In genomic region chr12:116910645-116911449, GRCh38 we compare ENCODE assay signal across 8 cellular contexts. TPM values are rescaled to one million over a fixed set of nuclear protein-coding genes. Genes with fewer than 3 reads are reported as not detected.
A peak's percentile ranks its signal among the peaks of the same experiment; 100 is the strongest.
DNase-seq lines count a peak whose midpoint lies in the region; ATAC-seq and TF ChIP-seq lines count a peak whose summit lies in the region.

A gene with protein sequence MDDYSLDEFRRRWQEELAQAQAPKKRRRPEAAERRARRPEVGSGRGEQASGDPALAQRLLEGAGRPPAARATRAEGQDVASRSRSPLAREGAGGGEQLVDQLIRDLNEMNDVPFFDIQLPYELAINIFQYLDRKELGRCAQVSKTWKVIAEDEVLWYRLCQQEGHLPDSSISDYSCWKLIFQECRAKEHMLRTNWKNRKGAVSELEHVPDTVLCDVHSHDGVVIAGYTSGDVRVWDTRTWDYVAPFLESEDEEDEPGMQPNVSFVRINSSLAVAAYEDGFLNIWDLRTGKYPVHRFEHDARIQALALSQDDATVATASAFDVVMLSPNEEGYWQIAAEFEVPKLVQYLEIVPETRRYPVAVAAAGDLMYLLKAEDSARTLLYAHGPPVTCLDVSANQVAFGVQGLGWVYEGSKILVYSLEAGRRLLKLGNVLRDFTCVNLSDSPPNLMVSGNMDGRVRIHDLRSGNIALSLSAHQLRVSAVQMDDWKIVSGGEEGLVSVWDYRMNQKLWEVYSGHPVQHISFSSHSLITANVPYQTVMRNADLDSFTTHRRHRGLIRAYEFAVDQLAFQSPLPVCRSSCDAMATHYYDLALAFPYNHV (plus strand): TSS chr12:116910950. CDS start chr12:116911038, 88 bp downstream.

- TF ChIP-seq RAD21 in SK-N-SH (IDR thresholded peaks at IDR 0.05; ENCODE audit: low read length), result 0 out of 2 replicates have a peak, but pooled peaks have one; percentile 2

- no peak for TF ChIP-seq CTCF in GM23338 (conservative IDR thresholded peaks at IDR 0.05; ENCODE audit: low read depth in 2 of 2)
- no peak for TF ChIP-seq CTCF in SK-N-SH (IDR thresholded peaks at IDR 0.05)
- no peak for TF ChIP-seq CTCF in heart left ventricle (IDR thresholded peaks at IDR 0.05)
- TF ChIP-seq CTCF in upper lobe of left lung (IDR thresholded peaks at IDR 0.05), result no peak

- no peaks in the 10 kb centered on the region for H3K9me3 Mint-ChIP-seq in GM23338

- H3K36me3 ChIP-seq in GM23338 (ENCODE audit: insufficient read depth) (no peaks in the 10 kb centered on the region), SK-N-SH (replicated peaks in 1 of 2; ENCODE audit: control insufficient read depth in 1 of 2, insufficient read depth in 2 of 2, low read length in 1 of 2) (peaks cover 3 to 10% of the 10 kb centered on the region in 2 experiments), heart left ventricle (peaks cover 0 to 3% (median 0%) of the 10 kb centered on the region in 9 donors), upper lobe of left lung (no peaks in the 10 kb centered on the region)

- H3K79me2 ChIP-seq in GM23338 (replicated peaks; ENCODE audit: insufficient read depth) (peaks cover 32% of the 10 kb centered on the region), SK-N-SH (ENCODE audit: insufficient read depth) (peaks cover 61% of the 10 kb centered on the region)

- H3K4me2 ChIP-seq in GM23338 (peak within 1 kb of the TSS; percentile 96), SK-N-SH (peak within 1 kb of the TSS; percentile 90)

- POLR2A ChIA-PET in SK-N-SH (lab: Yijun Ruan, JAX), result interaction anchor here (0.7 kb wide), 1 partner anchor 30 kb away, joined by 3 read pairs; the partner anchor contains the start of gene HRK

- TF ChIP-seq EP300 in SK-N-SH (IDR thresholded peaks at IDR 0.05; ENCODE audit: borderline replicate concordance in 1 of 2, low read depth in 1 of 2, low read length in 1 of 2), result no peak
- TF ChIP-seq EP300 in upper lobe of left lung (IDR thresholded peaks at IDR 0.05), result no peak

- H4K20me1 ChIP-seq in GM23338 (replicated peaks; ENCODE audit: insufficient read depth), result peaks cover 8% of the 10 kb centered on the region; the same call in 1 of the 2 replicates
- peaks cover 21% of the 10 kb centered on the region for H4K20me1 ChIP-seq in SK-N-SH (ENCODE audit: insufficient read depth)

- H3K27me3 Mint-ChIP-seq in GM23338 (ENCODE audit: insufficient read depth, low read depth, poor library complexity), result peaks cover 10% of the 10 kb centered on the region

- peak within 1 kb of the TSS; percentile 91 for H3K27ac Mint-ChIP-seq in GM23338

- CTCF ChIA-PET in SK-N-SH (lab: Yijun Ruan, JAX), result no interaction called here

- ATAC-seq in GM23338 (peak; percentile 86), heart left ventricle (peak; percentile 48 to 96 (median 94)), upper lobe of left lung (ENCODE audit: low FRiP score in 2 of 2) (peak; percentile 83 to 99)

- H3K4me3 ChIP-seq in GM23338, result peak within 1 kb of the TSS; percentile 54
- H3K4me3 ChIP-seq in SK-N-SH (ENCODE audit: low read depth in 2 of 2, low read length in 1 of 2), result peak within 1 kb of the TSS; percentile 75 to 94
- peak within 1 kb of the TSS; percentile 65 to 97 (median 80) for H3K4me3 ChIP-seq in heart left ventricle
- H3K4me3 ChIP-seq in upper lobe of left lung, result peak within 1 kb of the TSS; percentile 79 to 93 (median 90)

- in situ Hi-C loops in G401 (cut with HindIII; ENCODE audit: low sequenced_read_pairs), result no loop called here

- H3K9me2 ChIP-seq in GM23338 (ENCODE audit: insufficient read depth), result no peaks in the 10 kb centered on the region; the same call in 1 of the 2 replicates
- H3K9me2 ChIP-seq in SK-N-SH, result no peaks in the 10 kb centered on the region

- H3K27ac ChIP-seq in GM23338 (ENCODE audit: low read depth) (peak within 1 kb of the TSS; percentile 60), SK-N-SH (ENCODE audit: low read depth in 2 of 2, low read length in 1 of 2) (peak within 1 kb of the TSS; percentile 72 to 74), heart left ventricle (peak within 1 kb of the TSS; percentile 11 to 85 (median 79)), upper lobe of left lung (peak within 1 kb of the TSS; percentile 78 to 86 (median 82))

- H3K36me3 Mint-ChIP-seq in GM23338 (ENCODE audit: low read depth), result peaks cover 18% of the 10 kb centered on the region; the same call in 2 of the 3 replicates

- H3K4me1 Mint-ChIP-seq in GM23338, result peaks cover 11% of the 10 kb centered on the region; the same call in 2 of the 3 replicates

- WGBS in SK-N-SH (ENCODE audit: low lambda C conversion rate), result 0% methylated on average over 15 of the region's 82 CpGs
- 0 to 1% (median 0%) methylated on average over 60 to 82 of the region's 82 CpGs for WGBS in heart left ventricle, 4 donors
- 1 to 2% methylated on average over 5 to 27 of the region's 82 CpGs for WGBS in upper lobe of left lung, 2 donors

- H2AFZ ChIP-seq in GM23338 (peak within 1 kb of the TSS; percentile 88), SK-N-SH (ENCODE audit: low read depth) (peak within 1 kb of the TSS; percentile 100)

- peak within 1 kb of the TSS; percentile 88 for H3K4me3 Mint-ChIP-seq in GM23338

- H3K9me3 ChIP-seq in SK-N-SH, result no peaks in the 10 kb centered on the region
- no peaks in the 10 kb centered on the region for H3K9me3 ChIP-seq in heart left ventricle
- no peaks in the 10 kb centered on the region for H3K9me3 ChIP-seq in upper lobe of left lung

- peak; percentile 43 for DNase-seq in G401 (ENCODE audit: low spot score)
- peak; percentile 76 for DNase-seq in GM23338 (ENCODE audit: low spot score)
- DNase-seq in LHCN-M2 (ENCODE audit: low read depth), result peak; percentile 79
- DNase-seq in SK-N-SH, result peak; percentile 96
- peak; percentile 37 for DNase-seq in activated naive CD8-positive, alpha-beta T cell treated with anti-CD3 and anti-CD28 coated beads, Interleukin-2, amount 50 U/mL, for 16 hours (ENCODE audit: low read depth, low spot score)
- DNase-seq in heart left ventricle, result peak; percentile 68 to 88 (median 80)
- peak; percentile 93 for DNase-seq in posterior vena cava (ENCODE audit: low spot score)
- DNase-seq in upper lobe of left lung, result peak; percentile 59 to 96

- H3K9ac ChIP-seq in SK-N-SH, result peak within 1 kb of the TSS; percentile 93

- no peaks in the 10 kb centered on the region for H3F3A ChIP-seq in GM23338 (replicated peaks; ENCODE audit: low read depth)
- H3F3A ChIP-seq in SK-N-SH (replicated peaks; ENCODE audit: insufficient read depth), result peaks cover 6% of the 10 kb centered on the region

- peak in 1 of 2 donors; percentile 43 for TF ChIP-seq POLR2A in heart left ventricle (IDR thresholded peaks at IDR 0.05)
- peak in 2 of 4 donors; percentile 53 to 56 for TF ChIP-seq POLR2A in upper lobe of left lung (IDR thresholded peaks at IDR 0.05)

- H3K4me1 ChIP-seq in GM23338 (ENCODE audit: insufficient read depth) (no peaks in the 10 kb centered on the region; the same call in 1 of the 2 replicates), SK-N-SH (ENCODE audit: control insufficient read depth in 1 of 2, insufficient read depth in 2 of 2, low read depth in 1 of 2, low read length in 1 of 2) (peaks cover 0 to under 1% of the 10 kb centered on the region in 2 experiments; a peak in 1 of 4 replicates), heart left ventricle (peaks cover 0 to 22% (median 8%) of the 10 kb centered on the region in 12 donors), upper lobe of left lung (peaks cover 4 to 18% (median 9%) of the 10 kb centered on the region in 4 donors)

- intact Hi-C loops in heart left ventricle (cut with DNase I), result no loop called here
- intact Hi-C loops in posterior vena cava (cut with DNase I), result no loop called here

- H3K27me3 ChIP-seq in GM23338 (ENCODE audit: insufficient read depth), result no peaks in the 10 kb centered on the region
- H3K27me3 ChIP-seq in SK-N-SH (ENCODE audit: insufficient read depth), result no peaks in the 10 kb centered on the region
- H3K27me3 ChIP-seq in heart left ventricle, result no peaks in the 10 kb centered on the region
- no peaks in the 10 kb centered on the region for H3K27me3 ChIP-seq in upper lobe of left lung

TF ChIP-seq in GM23338, 12 proteins besides CTCF, POLR2A, EP300 and RAD21 (continues in another document):
- 0 out of 2 replicates have a peak, but pooled peaks have one; percentile 32 for TF ChIP-seq CREB1 (CRISPR knock-in tag; IDR thresholded peaks at IDR 0.05; ENCODE audit: low read depth)
- peak; percentile 75 for TF ChIP-seq POLR2AphosphoS5 (IDR thresholded peaks at IDR 0.05; ENCODE audit: low read depth)
- TF ChIP-seq NANOG (IDR thresholded peaks at IDR 0.05; ENCODE audit: borderline replicate concordance), result no peak
- no peak for TF ChIP-seq EZH2phosphoT487 (IDR thresholded peaks at IDR 0.05; ENCODE audit: unreplicated experiment)
- TF ChIP-seq EZH2 (IDR thresholded peaks at IDR 0.05; ENCODE audit: low read depth, unreplicated experiment), result no peak

TF ChIP-seq in SK-N-SH, 30 proteins besides CTCF, POLR2A, EP300 and RAD21 (continues in another document):
- TF ChIP-seq GABPA (IDR thresholded peaks at IDR 0.05; ENCODE audit: low read depth), result peak; percentile 88
- peak; percentile 71 for TF ChIP-seq ELF1 (IDR thresholded peaks at IDR 0.05)
- no peak for TF ChIP-seq JUND (IDR thresholded peaks at IDR 0.05)
- TF ChIP-seq NFIC (IDR thresholded peaks at IDR 0.05; ENCODE audit: borderline replicate concordance), result no peak
- peak; percentile 87 for TF ChIP-seq TAF1 (IDR thresholded peaks at IDR 0.05; ENCODE audit: borderline replicate concordance, low read depth, low read length)
- peak; percentile 99 for TF ChIP-seq SIN3A (IDR thresholded peaks at IDR 0.05; ENCODE audit: borderline replicate concordance, low read depth, low read length)
- no peak for TF ChIP-seq RFX5 (IDR thresholded peaks at IDR 0.05; ENCODE audit: low read length)
- TF ChIP-seq RCOR1 (IDR thresholded peaks at IDR 0.05; ENCODE audit: low read length), result peak; percentile 16; the same call in 1 of the 2 replicates

RNA-seq across cellular contexts. Expression of the gene that starts here (rescaled TPM):
- total RNA-seq in G401 (2014; rRNA removed; shearing (Covaris generic)), result 18.4 and 21.6 TPM in 2 replicates
- 12.9 and 13.9 TPM in 2 replicates for total RNA-seq in GM23338 (2014; rRNA removed; shearing (Covaris generic))
- 4.6 and 4.7 TPM in 2 replicates for polyA plus RNA-seq in GM23338 (2016; fragmentation: Nextera tagmentation; extraction: Ambion mirVana)
- 18.3 and 19.0 TPM in 2 replicates for total RNA-seq in LHCN-M2 (2014; rRNA removed)
- 11.5 TPM for polyA plus RNA-seq in LHCN-M2 (2012)
- polyA plus RNA-seq in SK-N-SH (2012; rRNA removed), result 15.6 and 17.6 TPM in 2 replicates
- 10.5 and 14.1 TPM in 2 replicates for polyA plus RNA-seq in SK-N-SH (2012; cell fraction: cytosol; rRNA removed)
- 24.0 and 34.1 TPM in 2 replicates for polyA plus RNA-seq in SK-N-SH (2012; cell fraction: nucleus; rRNA removed)
- 1 to 10 TPM; 5.4 to 9.7 (median 7.1) TPM for total RNA-seq in heart left ventricle
- polyA plus RNA-seq in heart left ventricle, result 1 to 10 TPM; 2.4 to 5.2 TPM
- 10 to 100 TPM; 13.3 to 14.7 TPM for total RNA-seq in posterior vena cava
- 10 to 100 TPM; 14.7 to 52.4 (median 18.6) TPM for total RNA-seq in upper lobe of left lung

Comparison
In these comparisons a context has a peak if more than half of its experiments do, and no peak if none do; other contexts are left out.
1. Peak in every context shown above with its lines: DNase-seq, ATAC-seq, H3K4me3 ChIP-seq and H3K27ac ChIP-seq.
2. DNase-seq: peak in every context shown above with its lines; median percentile 96 in SK-N-SH; 93 in posterior vena cava; 80 in heart left ventricle; 79 in LHCN-M2; 78 in upper lobe of left lung; 76 in GM23338; 43 in G401; 37 in activated naive CD8-positive, alpha-beta T cell treated with anti-CD3 and anti-CD28 coated beads, Interleukin-2, amount 50 U/mL, for 16 hours.